ENCODE assay signal across 8 cellular contexts in genomic region chr9:35665471-35665818, GRCh38. TPM values are rescaled to one million over a fixed set of nuclear protein-coding genes. Genes with fewer than 3 reads are reported as not detected.
DNase-seq lines count a peak whose midpoint lies in the region; ATAC-seq, FAIRE-seq and TF ChIP-seq lines count a peak whose summit lies in the region.

No MANE protein-coding gene starts in this region.

- H3K4me3 ChIP-seq in GM08714 (ENCODE audit: low read length), result peak overlapping the region; percentile 76; the same call in 1 of the 2 replicates
- H3K4me3 ChIP-seq in RWPE2 (ENCODE audit: severe bottlenecking), result peak overlapping the region; percentile 39
- H3K4me3 ChIP-seq in fibroblast of mammary gland (ENCODE audit: control insufficient read depth, low read depth, low read length), result peak overlapping the region; percentile 67
- peak overlapping the region; percentile 56 for H3K4me3 ChIP-seq in retinal pigment epithelial cell (ENCODE audit: low read length)

- DNase-seq in RWPE2 (ENCODE audit: low spot score) (no peak), fibroblast of mammary gland (ENCODE audit: low read depth) (no peak), retinal pigment epithelial cell (ENCODE audit: low read depth) (no peak), omental fat pad (ENCODE audit: low spot score) (no peak), NCI-H1105 treated with DMSO at 0.1 percent for 48 hours (lab: John Stamatoyannopoulos, UW) (no peak), frontal cortex (ENCODE audit: low spot score in 2 of 2) (no peak)

- H3K36me3 ChIP-seq in RWPE2 (ENCODE audit: low read depth), result peaks cover 22% of the 10 kb centered on the region

- ATAC-seq in RWPE2 (ENCODE audit: low read depth) (no peak), GM18505 (IDR thresholded peaks at IDR 0.05; ENCODE audit: unreplicated experiment) (no peak), omental fat pad (ENCODE audit: low FRiP score) (no peak)

- H3K27me3 ChIP-seq in RWPE2 (ENCODE audit: insufficient read depth, poor library complexity, severe bottlenecking), result no peaks in the 10 kb centered on the region

- TF ChIP-seq CTCF in RWPE2 (IDR thresholded peaks at IDR 0.05; ENCODE audit: poor library complexity, severe bottlenecking) (peak; percentile 33), fibroblast of mammary gland (conservative IDR thresholded peaks at IDR 0.05; ENCODE audit: control insufficient read depth, insufficient read depth, low read depth, low read length) (no peak), retinal pigment epithelial cell (conservative IDR thresholded peaks at IDR 0.05; ENCODE audit: low read depth, low read length) (no peak), omental fat pad (IDR thresholded peaks at IDR 0.05) (no peak)

- H3K4me1 ChIP-seq in RWPE2 (ENCODE audit: insufficient read depth, poor library complexity, severe bottlenecking), result peaks cover 24% of the 10 kb centered on the region

- H3K27ac ChIP-seq in RWPE2 (ENCODE audit: poor library complexity, severe bottlenecking), result peak overlapping the region; percentile 74

- no peaks in the 10 kb centered on the region for H3K9me3 ChIP-seq in RWPE2 (ENCODE audit: severe bottlenecking)

- TF ChIP-seq POLR2A in GM18505 (IDR thresholded peaks at IDR 0.05; ENCODE audit: borderline replicate concordance, extremely low read depth, insufficient read depth, insufficient read length), result no peak

- FAIRE-seq in frontal cortex (lab: Jason Lieb, UNC), result no peak

RNA-seq across cellular contexts. Expression of gene ARHGEF39, which starts 0.5 kb away (rescaled TPM):
- total RNA-seq in omental fat pad (1 to 10 TPM in 1 of 4 donors, under 1 TPM in 2, not detected in 1; 0.36 to 2.8 (median 0.65) TPM), frontal cortex (0.41 TPM)

RNA-seq across cellular contexts. Expression of gene CCDC107, which starts 7.4 kb away (rescaled TPM):
- total RNA-seq in omental fat pad, result 100 to 1,000 TPM in 1 of 4 donors, 10 to 100 TPM in 3; 35.8 to 108 (median 52.5) TPM
- total RNA-seq in frontal cortex, result 10.6 TPM

RNA-seq across cellular contexts. Expression of gene RMRP, which starts 7.6 kb away (rescaled TPM):
- total RNA-seq in omental fat pad, result 1,000 to 10,000 TPM in 3 of 4 donors, 100 to 1,000 TPM in 1; 841 to 3,200 (median 2,180) TPM
- 133,388 TPM for total RNA-seq in frontal cortex

RNA-seq across cellular contexts. Expression of gene CA9, which starts 8.3 kb away (rescaled TPM):
- total RNA-seq in omental fat pad, result 10 to 100 TPM in 1 of 4 donors, 1 to 10 TPM in 1, under 1 TPM in 1, not detected in 1; 0.82 to 35.4 (median 2.0) TPM
- total RNA-seq in frontal cortex, result 0.82 TPM

RNA-seq across cellular contexts. Expression of gene SIT1, which starts 14.7 kb away (rescaled TPM):
- total RNA-seq in omental fat pad (1 to 10 TPM in 3 of 4 donors, under 1 TPM in 1; 0.74 to 5.2 (median 1.1) TPM), frontal cortex (not detected)

Comparison
In these comparisons a context has a peak if more than half of its experiments do, and no peak if none do; other contexts are left out.
1. RNA of gene RMRP, which starts 7.6 kb away (total RNA-seq): 133,388 TPM in frontal cortex (single experiment); 841 to 3,200 TPM in omental fat pad; every median in the first group is over 10 times any median in the second.
2. Peak in every context shown above with its lines, with median percentiles within 50 percentile points of each other: H3K4me3 ChIP-seq.